ENCODE assay signal across 9 cellular contexts in genomic region chrX:132631579-132632232, GRCh38.
DNase-seq lines count a peak whose midpoint lies in the region; ATAC-seq, FAIRE-seq and TF ChIP-seq lines count a peak whose summit lies in the region.
"Had no signal": no experiment of that assay in that cellular context is flagged by ENCODE, and none has a peak within 500 bp of the region (broad histone marks: within the 10 kb centered on the region; RNA-seq: fewer than 3 reads in every experiment).

No MANE protein-coding gene starts in this region.

- no peaks in the 10 kb centered on the region for H3K79me2 ChIP-seq in Loucy (ENCODE audit: insufficient read depth, low read length)
- H3K79me2 ChIP-seq in GM12878 (ENCODE audit: control insufficient read depth, insufficient read depth, low read length), result no peaks in the 10 kb centered on the region

- no peaks in the 10 kb centered on the region for H3F3A ChIP-seq in Loucy (ENCODE audit: low read depth)

- no peaks in the 10 kb centered on the region for H3K9me3 ChIP-seq in Loucy (ENCODE audit: insufficient read depth, low read depth, low read length)
- no peaks in the 10 kb centered on the region for H3K9me3 ChIP-seq in GM12878 (replicated peaks; ENCODE audit: control insufficient read depth, insufficient read depth, low read length)

- POLR2A ChIA-PET in BJ (lab: Charles Lee) (no interaction called here), GM12878 (lab: Charles Lee) (interaction anchor here (0.7 kb wide), 1 partner anchor 408 kb away, joined by 3 read pairs; no protein-coding TSS in a partner anchor)

- intact Hi-C loops in GM12878 (cut with micrococcal nuclease; ENCODE audit: unreplicated experiment), result loop anchor here (5.0 kb wide), 4 partner anchors 339 to 789 kb away; no protein-coding TSS in a partner anchor
- intact Hi-C loops in left colon (cut with DNase I, micrococcal nuclease), result no loop called here

- H2AFZ ChIP-seq in Loucy (ENCODE audit: low read length), result no peak overlapping the region
- no peak overlapping the region for H2AFZ ChIP-seq in GM12878 (ENCODE audit: control insufficient read depth, low read depth, low read length)

- WGBS in GM12878 (ENCODE audit: insufficient coverage, insufficient replicate concordance, low lambda C conversion rate, missing lambda C conversion rate), result 14% methylated on average over 3 of the region's 3 CpGs

- FAIRE-seq in GM18507 (lab: Jason Lieb, UNC) (peak; percentile 67), GM12878 (lab: Jason Lieb, UNC) (no peak)

- SMC1A ChIA-PET in GM12878 (lab: Charles Lee; ENCODE audit: uncharacterized antibody, unreplicated experiment), result interaction anchor here (0.6 to 1.5 kb wide), 9 partner anchors 9 to 804 kb away, joined by 3 to 7 read pairs (median 3); no protein-coding TSS in a partner anchor

- no peak overlapping the region for H3K27ac ChIP-seq in GM12878 (ENCODE audit: control insufficient read depth, insufficient read depth)
- H3K27ac ChIP-seq: epithelial cell of prostate had no signal

- no peak for TF ChIP-seq EP300 in GM12878 (IDR thresholded peaks at IDR 0.05; ENCODE audit: borderline replicate concordance in 1 of 2, control insufficient read depth in 1 of 2, low read depth in 2 of 2, low read length in 2 of 2)

- CTCF ChIA-PET in BJ (lab: Yijun Ruan, JAX), result interaction anchor here (0.7 to 1.8 kb wide), 10 partner anchors 8 to 790 kb away, joined by 3 to 9 read pairs (median 4); partner anchors contain the start of gene RAP2C
- CTCF ChIA-PET in GM12878 (lab: Yijun Ruan, JAX), result interaction anchor here (0.6 to 3.1 kb wide), 21 partner anchors 8 to 1553 kb away, joined by 3 to 21 read pairs (median 4); partner anchors contain the start of gene RAP2C

- H3K4me2 ChIP-seq in Loucy (ENCODE audit: low read depth, low read length, poor library complexity, severe bottlenecking) (no peak overlapping the region), GM12878 (ENCODE audit: control insufficient read depth, insufficient read depth) (no peak overlapping the region)

- H3K27me3 ChIP-seq in BJ (ENCODE audit: control insufficient read depth, insufficient read depth, low read length) (no peaks in the 10 kb centered on the region), Loucy (ENCODE audit: insufficient read depth, low read length, poor library complexity, severe bottlenecking) (no peaks in the 10 kb centered on the region), GM12878 (replicated peaks in 1 of 2; ENCODE audit: control insufficient read depth in 2 of 2, insufficient read depth in 2 of 2, low read length in 1 of 2) (no peaks in the 10 kb centered on the region)

- BruUV-seq in GM12878 (replicated peaks; lab: Mats Ljungman, UMichigan), result no TSS peak

- peak; percentile 80 for ATAC-seq in GM12878
- peak; percentile 51 for ATAC-seq in left colon
- no peak for ATAC-seq in HG02571 (IDR thresholded peaks at IDR 0.05; ENCODE audit: unreplicated experiment)
- no peak for ATAC-seq in HG02678 (IDR thresholded peaks at IDR 0.05; ENCODE audit: unreplicated experiment)

- no peaks in the 10 kb centered on the region for H3K9me2 ChIP-seq in Loucy (replicated peaks; ENCODE audit: low read depth, low read length)

- RAD21 ChIA-PET in GM12878 (lab: Charles Lee; ENCODE audit: unreplicated experiment), result interaction anchor here (0.7 to 1.6 kb wide), 11 partner anchors 9 to 805 kb away, joined by 3 to 9 read pairs (median 4); no protein-coding TSS in a partner anchor

- H4K20me1 ChIP-seq in Loucy (ENCODE audit: insufficient read depth, low read length, poor library complexity, severe bottlenecking) (no peaks in the 10 kb centered on the region), GM12878 (ENCODE audit: control insufficient read depth, insufficient read depth) (no peaks in the 10 kb centered on the region)

- DNase-seq in BJ (ENCODE audit: low read depth) (no peak), GM18507 (ENCODE audit: extremely low spot score, insufficient read length, low read depth) (no peak), GM12878 (ENCODE audit: low read depth, low spot score) (no peak), left colon (no peak), ureter (ENCODE audit: low spot score) (no peak)

- in situ Hi-C loops in GM12878 (cut with MboI), result no loop called here

- H3K9ac ChIP-seq in Loucy (ENCODE audit: low read depth, low read length, poor library complexity, severe bottlenecking) (no peak overlapping the region), GM12878 (ENCODE audit: control insufficient read depth, insufficient read depth, low read length) (no peak overlapping the region)

- peak; percentile 69 for TF ChIP-seq RAD21 in GM12878 (IDR thresholded peaks at IDR 0.05; ENCODE audit: insufficient read depth, low read depth, low read length)

- H3K4me3 ChIP-seq in BJ (ENCODE audit: low read depth, low read length) (no peak overlapping the region), Loucy (ENCODE audit: low read length, poor library complexity, severe bottlenecking) (no peak overlapping the region), GM12878 (no peak overlapping the region)

- TF ChIP-seq CTCF in BJ (IDR thresholded peaks at IDR 0.05; ENCODE audit: insufficient read depth, low read depth, low read length) (peak; percentile 44), Loucy (conservative IDR thresholded peaks at IDR 0.05; ENCODE audit: low read length) (peak; percentile 58), GM12878 (IDR thresholded peaks at IDR 0.05 in 2 of 3, conservative IDR thresholded peaks at IDR 0.05 in 1 of 3; ENCODE audit: control insufficient read depth in 2 of 3, extremely low read depth in 1 of 3, insufficient read depth in 1 of 3, low read depth in 3 of 3, low read length in 3 of 3) (peak; percentile 51 to 60 (median 58); a peak in 5 of 6 replicates)

- H3K4me1 ChIP-seq in Loucy (ENCODE audit: insufficient read depth, low read length, poor library complexity, severe bottlenecking) (no peaks in the 10 kb centered on the region), GM12878 (ENCODE audit: control insufficient read depth, insufficient read depth, low read length) (no peaks in the 10 kb centered on the region)

- TF ChIP-seq POLR2A in GM12878 (IDR thresholded peaks at IDR 0.05; ENCODE audit: low read depth, low read length), result no peak

- no peaks in the 10 kb centered on the region for H3K36me3 ChIP-seq in BJ (ENCODE audit: control insufficient read depth, insufficient read depth, low read length)
- H3K36me3 ChIP-seq in Loucy (ENCODE audit: insufficient read depth, low read length), result no peaks in the 10 kb centered on the region
- no peaks in the 10 kb centered on the region for H3K36me3 ChIP-seq in GM12878 (ENCODE audit: control insufficient read depth in 2 of 2, insufficient read depth in 2 of 2, low read length in 1 of 2)

TF ChIP-seq in GM12878, 131 proteins besides CTCF, POLR2A, EP300 and RAD21:
- TF ChIP-seq SREBF2 (IDR thresholded peaks at IDR 0.05; ENCODE audit: low read length) (no peak), MTA3 (IDR thresholded peaks at IDR 0.05; ENCODE audit: borderline replicate concordance, low read length) (no peak), SMC3 (IDR thresholded peaks at IDR 0.05; ENCODE audit: borderline replicate concordance, low read length) (peak; percentile 61), SREBF1 (IDR thresholded peaks at IDR 0.05; ENCODE audit: low read length) (no peak), YY1 (IDR thresholded peaks at IDR 0.05; ENCODE audit: low read depth, low read length) (peak; percentile 82), TARDBP (IDR thresholded peaks at IDR 0.05; ENCODE audit: borderline replicate concordance) (no peak), RB1 (IDR thresholded peaks at IDR 0.05; ENCODE audit: borderline replicate concordance) (no peak), POU2F2 (IDR thresholded peaks at IDR 0.05; ENCODE audit: borderline replicate concordance, low read depth, low read length) (no peak), E4F1 (IDR thresholded peaks at IDR 0.05; ENCODE audit: borderline replicate concordance, partially characterized antibody) (no peak)
- TF ChIP-seq, protein P1, sequence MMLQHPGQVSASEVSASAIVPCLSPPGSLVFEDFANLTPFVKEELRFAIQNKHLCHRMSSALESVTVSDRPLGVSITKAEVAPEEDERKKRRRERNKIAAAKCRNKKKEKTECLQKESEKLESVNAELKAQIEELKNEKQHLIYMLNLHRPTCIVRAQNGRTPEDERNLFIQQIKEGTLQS (IDR thresholded peaks at IDR 0.05; ENCODE audit: borderline replicate concordance, extremely low read depth, low read depth, low read length), result no peak

Comparison
In these comparisons a context has a peak if more than half of its experiments do, and no peak if none do; other contexts are left out.
1. ATAC-seq: peak in GM12878 (single experiment) and left colon (single experiment); none in HG02571 (single experiment) and HG02678 (single experiment).
2. Peak in every context shown above with its lines, with median percentiles within 50 percentile points of each other: CTCF ChIP-seq.